21 cellular contexts compared by ENCODE assay signal in genomic region chr4:68079918-68080317, GRCh38. TPM values are rescaled to one million over a fixed set of nuclear protein-coding genes. Genes with fewer than 3 reads are reported as not detected.
"Had no signal": no experiment of that assay in that cellular context is flagged by ENCODE, and none has a peak within 500 bp of the region (broad histone marks: within the 10 kb centered on the region; RNA-seq: fewer than 3 reads in every experiment).

No MANE protein-coding gene starts in this region.

- H3K9me3 Mint-ChIP-seq: activated T-helper 1 cell treated with anti-CD3 and anti-CD28 coated beads, Interleukin-12 subunit alpha, Interleukin-12 subunit beta, Interleukin-2, Interleukin-4 antibody, amounts not matched to agents 30 ng/mL and 10 ng/mL and 1 ng/mL, durations not matched to agents 14 hours and 24 hours and 36 hours; stimulated activated naive B cell treated with anti-CD40 and anti-IgM and Interleukin-4, amounts not matched to agents 10 μg/mL and 1 μg/mL and 100 μg/mL, for 72 hours had no signal

- H3K36me3 Mint-ChIP-seq: natural killer cell; stimulated activated naive B cell treated with anti-CD40 and anti-IgM and Interleukin-4, amounts not matched to agents 10 μg/mL and 1 μg/mL and 100 μg/mL, for 72 hours had no signal

- H3K4me3 Mint-ChIP-seq: activated CD8-positive, alpha-beta T cell treated with anti-CD3 and anti-CD28 coated beads, Interleukin-2, amount 10 ng/mL, durations not matched to agents 7 days and 5 days; activated T-helper 1 cell treated with anti-CD3 and anti-CD28 coated beads, Interleukin-12 subunit alpha, Interleukin-12 subunit beta, Interleukin-2, Interleukin-4 antibody, amounts not matched to agents 30 ng/mL and 10 ng/mL and 1 ng/mL, durations not matched to agents 14 hours and 24 hours and 36 hours; natural killer cell; stimulated activated naive B cell treated with anti-CD40 and anti-IgM and Interleukin-4, amounts not matched to agents 10 μg/mL and 1 μg/mL and 100 μg/mL, for 72 hours had no signal

- H3K4me3 ChIP-seq: ascending aorta, cardiac muscle cell, mucosa of descending colon, prostate gland, spleen, tibial nerve had no signal

- H3K4me1 ChIP-seq: ascending aorta, prostate gland, spleen, tibial nerve had no signal

- DNase-seq: activated CD4-positive, alpha-beta T cell treated with anti-CD3 and anti-CD28 coated beads for 4 hours; activated CD8-positive, alpha-beta memory T cell treated with anti-CD3 and anti-CD28 coated beads, Interleukin-2, amount 50 U/mL, for 48 hours; activated CD8-positive, alpha-beta T cell treated with anti-CD3 and anti-CD28 coated beads, Interleukin-2, amount 10 ng/mL, durations not matched to agents 7 days and 5 days; activated naive CD4-positive, alpha-beta T cell; hypothalamus; mammary epithelial cell; mucosa of descending colon; natural killer cell; occipital lobe; spleen; stimulated activated CD4-positive, alpha-beta T cell treated with anti-CD3 and anti-CD28 coated beads, Interleukin-1b, Interleukin-23, amount 100 ng/mL, for 48 hours; stimulated activated naive B cell treated with anti-CD40 and anti-IgM and Interleukin-4, amounts not matched to agents 10 μg/mL and 1 μg/mL and 100 μg/mL, for 72 hours; T1000; WERI-Rb-1 had no signal

- H3K36me3 ChIP-seq: ascending aorta, cardiac muscle cell, prostate gland, spleen, tibial nerve, WERI-Rb-1 had no signal

- H3K4me1 Mint-ChIP-seq: natural killer cell; stimulated activated naive B cell treated with anti-CD40 and anti-IgM and Interleukin-4, amounts not matched to agents 10 μg/mL and 1 μg/mL and 100 μg/mL, for 72 hours had no signal

- H3K27me3 ChIP-seq: ascending aorta, cardiac muscle cell, spleen, tibial nerve had no signal

- ATAC-seq: activated CD8-positive, alpha-beta T cell treated with anti-CD3 and anti-CD28 coated beads, Interleukin-2, amount 10 ng/mL, durations not matched to agents 7 days and 5 days; mucosa of descending colon; natural killer cell; sciatic nerve; stimulated activated naive B cell treated with anti-CD40 and anti-IgM and Interleukin-4, amounts not matched to agents 10 μg/mL and 1 μg/mL and 100 μg/mL, for 72 hours had no signal

- H3K27ac ChIP-seq: ascending aorta, cardiac muscle cell, prostate gland, spleen, tibial nerve, WERI-Rb-1 had no signal

- H3K27ac Mint-ChIP-seq: activated CD8-positive, alpha-beta T cell treated with anti-CD3 and anti-CD28 coated beads, Interleukin-2, amount 10 ng/mL, durations not matched to agents 7 days and 5 days; activated T-helper 1 cell treated with anti-CD3 and anti-CD28 coated beads, Interleukin-12 subunit alpha, Interleukin-12 subunit beta, Interleukin-2, Interleukin-4 antibody, amounts not matched to agents 30 ng/mL and 10 ng/mL and 1 ng/mL, durations not matched to agents 14 hours and 24 hours and 36 hours; natural killer cell; stimulated activated naive B cell treated with anti-CD40 and anti-IgM and Interleukin-4, amounts not matched to agents 10 μg/mL and 1 μg/mL and 100 μg/mL, for 72 hours had no signal

RNA-seq across cellular contexts. Expression of gene TMPRSS11F, which starts 49.8 kb away (rescaled TPM):
- total RNA-seq: activated CD8-positive, alpha-beta T cell treated with anti-CD3 and anti-CD28 coated beads, Interleukin-2, amount 10 ng/mL, durations not matched to agents 7 days and 5 days; activated T-helper 1 cell treated with anti-CD3 and anti-CD28 coated beads, Interleukin-12 subunit alpha, Interleukin-12 subunit beta, Interleukin-2, Interleukin-4 antibody, amounts not matched to agents 30 ng/mL and 10 ng/mL and 1 ng/mL, durations not matched to agents 14 hours and 24 hours and 36 hours; ascending aorta; cardiac muscle cell; glomerular endothelial cell; mammary epithelial cell; mucosa of descending colon; natural killer cell; occipital lobe; sciatic nerve; spleen; tibial nerve had no signal
- polyA plus RNA-seq: cardiac muscle cell, spleen had no signal
